ENCODE assay signal across 13 cellular contexts in the genomic region with DNA sequence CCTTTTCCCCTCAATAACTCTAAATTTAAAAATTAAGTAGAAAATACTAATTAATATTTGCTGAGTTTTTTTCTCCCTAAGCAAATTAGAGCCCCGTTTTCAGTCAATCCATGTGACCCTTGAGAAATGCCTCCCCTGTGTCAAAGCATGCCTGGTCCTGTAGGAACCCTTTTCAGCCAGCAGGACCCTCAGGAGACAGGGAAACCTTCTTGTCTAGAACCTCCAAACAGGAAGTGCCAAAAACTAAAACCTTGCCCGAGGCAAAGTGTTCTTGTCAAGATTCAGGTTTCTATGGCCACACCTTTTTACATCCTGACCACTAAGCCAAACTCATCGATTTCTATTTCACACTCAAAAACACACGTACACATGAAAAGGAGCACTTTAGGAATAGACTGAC.
DNase-seq lines count a peak whose midpoint lies in the region; ATAC-seq and TF ChIP-seq lines count a peak whose summit lies in the region.
"Had no signal": no experiment of that assay in that cellular context is flagged by ENCODE, and none has a peak within 500 bp of the region (broad histone marks: within the 10 kb centered on the region; RNA-seq: fewer than 3 reads in every experiment).

No MANE protein-coding gene starts in this region.

- H3K79me2 ChIP-seq in DND-41 (ENCODE audit: insufficient read depth, low read length), result no peaks in the 10 kb centered on the region

- no peak overlapping the region for H3K27ac ChIP-seq in DND-41 (ENCODE audit: low read length)
- H3K27ac ChIP-seq: esophagus squamous epithelium, SK-N-MC, vagina had no signal

- intact Hi-C loops in mucosa of descending colon (cut with DNase I, micrococcal nuclease), result loop anchor here (5.0 to 10.0 kb wide), 3 partner anchors 105 to 275 kb away; no protein-coding TSS in a partner anchor

- no peaks in the 10 kb centered on the region for H3K36me3 ChIP-seq in DND-41 (ENCODE audit: insufficient read depth, low read length)
- no peaks in the 10 kb centered on the region for H3K36me3 ChIP-seq in H7 (replicated peaks; ENCODE audit: control insufficient read depth, insufficient read depth, low read length)
- H3K36me3 ChIP-seq in mucosa of descending colon (ENCODE audit: low read depth), result no peaks in the 10 kb centered on the region
- H3K36me3 ChIP-seq: esophagus squamous epithelium, vagina had no signal

- no peak overlapping the region for H3K4me2 ChIP-seq in DND-41 (ENCODE audit: insufficient read depth, low read length)

- H3K4me1 ChIP-seq in DND-41 (ENCODE audit: insufficient read depth, low read length), result peaks cover 3% of the 10 kb centered on the region; the same call in 1 of the 2 replicates
- H3K4me1 ChIP-seq in mucosa of descending colon (ENCODE audit: low read depth), result no peaks in the 10 kb centered on the region
- H3K4me1 ChIP-seq: vagina had no signal

- no peaks in the 10 kb centered on the region for H3K9me3 ChIP-seq in DND-41 (ENCODE audit: insufficient read depth, low read length, severe bottlenecking)
- no peaks in the 10 kb centered on the region for H3K9me3 ChIP-seq in mucosa of descending colon
- H3K9me3 ChIP-seq: esophagus squamous epithelium, vagina had no signal

- H3K27me3 Mint-ChIP-seq in T-helper 2 cell treated with Interferon-gamma antibody and Interleukin-4, amounts not matched to agents 5 μg/mL and 100 μg/mL, for 36 hours (ENCODE audit: low read depth), result peaks cover 3% of the 10 kb centered on the region
- H3K27me3 Mint-ChIP-seq: IgD-negative memory B cell had no signal

- no peak overlapping the region for H2AFZ ChIP-seq in DND-41 (ENCODE audit: low read depth, low read length)

- H4K20me1 ChIP-seq in DND-41 (ENCODE audit: insufficient read depth, low read length), result no peaks in the 10 kb centered on the region

- H3K36me3 Mint-ChIP-seq in T-helper 2 cell treated with Interferon-gamma antibody and Interleukin-4, amounts not matched to agents 5 μg/mL and 100 μg/mL, for 36 hours (ENCODE audit: low read depth), result no peaks in the 10 kb centered on the region
- H3K36me3 Mint-ChIP-seq: IgD-negative memory B cell had no signal

- no peaks in the 10 kb centered on the region for H3K9me3 Mint-ChIP-seq in T-helper 2 cell treated with Interferon-gamma antibody and Interleukin-4, amounts not matched to agents 5 μg/mL and 100 μg/mL, for 36 hours

- ATAC-seq in DND-41 (ENCODE audit: insufficient read depth, low read depth) (peak; percentile 49; the same call in 2 of the 3 replicates), HG02840 (IDR thresholded peaks at IDR 0.05; ENCODE audit: low FRiP score, unreplicated experiment) (no peak), mucosa of descending colon (no peak)

- peaks cover 27% of the 10 kb centered on the region for H3K4me1 Mint-ChIP-seq in T-helper 2 cell treated with Interferon-gamma antibody and Interleukin-4, amounts not matched to agents 5 μg/mL and 100 μg/mL, for 36 hours (ENCODE audit: low read depth)

- TF ChIP-seq CTCF in DND-41 (IDR thresholded peaks at IDR 0.05; ENCODE audit: borderline replicate concordance, extremely low read depth, low read length, poor library complexity, severe bottlenecking) (peak; percentile 16), mucosa of descending colon (IDR thresholded peaks at IDR 0.05) (no peak)

- peak overlapping the region; percentile 64 for H3K27ac Mint-ChIP-seq in T-helper 2 cell treated with Interferon-gamma antibody and Interleukin-4, amounts not matched to agents 5 μg/mL and 100 μg/mL, for 36 hours

- H3K9ac ChIP-seq in DND-41 (ENCODE audit: low read depth, low read length), result no peak overlapping the region

- H3K4me3 Mint-ChIP-seq in T-helper 2 cell treated with Interferon-gamma antibody and Interleukin-4, amounts not matched to agents 5 μg/mL and 100 μg/mL, for 36 hours, result peak overlapping the region; percentile 40

- DNase-seq in DND-41, result no peak
- DNase-seq in H7, result peak; percentile 50
- no peak for DNase-seq in T-helper 2 cell treated with Interferon-gamma antibody and Interleukin-4, amounts not matched to agents 5 μg/mL and 100 μg/mL, for 36 hours (ENCODE audit: low spot score)
- peak; percentile 42 for DNase-seq in iPS-NIHi7 (ENCODE audit: extremely low spot score)
- DNase-seq in midbrain (lab: John Stamatoyannopoulos, UW), result no peak
- DNase-seq in mucosa of descending colon, result no peak
- DNase-seq: activated gamma-delta T cell; esophagus squamous epithelium; stimulated activated CD4-positive, alpha-beta T cell treated with anti-CD3 and anti-CD28 coated beads, Interleukin-2, amount 100 ng/mL, for 48 hours had no signal

- H3K4me3 ChIP-seq in DND-41 (ENCODE audit: low read depth in 1 of 2, low read length in 2 of 2) (no peak overlapping the region), H7 (ENCODE audit: insufficient read depth, low read depth, low read length) (no peak overlapping the region), mucosa of descending colon (no peak overlapping the region)
- H3K4me3 ChIP-seq: esophagus squamous epithelium, vagina had no signal

- H3K27me3 ChIP-seq in DND-41 (ENCODE audit: insufficient read depth, low read length, poor library complexity) (no peaks in the 10 kb centered on the region), H7 (ENCODE audit: control insufficient read depth, insufficient read depth, low read length) (no peaks in the 10 kb centered on the region)
- H3K27me3 ChIP-seq: esophagus squamous epithelium, vagina had no signal

Comparison
In these comparisons a context has a peak if more than half of its experiments do, and no peak if none do; other contexts are left out.
1. DNase-seq: peak in H7 (single experiment) and iPS-NIHi7 (single experiment); none in DND-41 (single experiment), T-helper 2 cell treated with Interferon-gamma antibody and Interleukin-4, amounts not matched to agents 5 μg/mL and 100 μg/mL, for 36 hours (single experiment), midbrain (single experiment) and mucosa of descending colon (0 of 3).